Comparison of ENCODE assay signal across 8 cellular contexts in genomic region chr1:204941415-204942338, GRCh38.
DNase-seq lines count a peak whose midpoint lies in the region; ATAC-seq and TF ChIP-seq lines count a peak whose summit lies in the region.

No MANE protein-coding gene starts in this region.

- H3K79me2 ChIP-seq in parathyroid adenoma: no peaks in the 10 kb centered on the region

- H3K36me3 ChIP-seq in NT2/D1 (ENCODE audit: insufficient read depth, insufficient read length, low read length) (no peaks in the 10 kb centered on the region), parathyroid adenoma (ENCODE audit: control insufficient read depth, insufficient read depth, low read length) (no peaks in the 10 kb centered on the region)

- peaks cover 3% of the 10 kb centered on the region for H3K9me3 Mint-ChIP-seq in glutamatergic neuron (ENCODE audit: unreplicated experiment)

- H3K27ac ChIP-seq in parathyroid adenoma: no peak overlapping the region

- ATAC-seq in HG03521 (IDR thresholded peaks at IDR 0.05; ENCODE audit: unreplicated experiment) (no peak), GM21367 (IDR thresholded peaks at IDR 0.05; ENCODE audit: unreplicated experiment) (no peak)

- H3K27me3 ChIP-seq in NT2/D1 (ENCODE audit: insufficient read depth, insufficient read length) (no peaks in the 10 kb centered on the region), parathyroid adenoma (ENCODE audit: control insufficient read depth, insufficient read depth, low read length) (no peaks in the 10 kb centered on the region)

- peak; percentile 86 for DNase-seq in D341Med (ENCODE audit: low spot score)
- DNase-seq in HT1080 (ENCODE audit: low read depth): peak; percentile 45
- DNase-seq in NT2/D1 (ENCODE audit: low read depth, low spot score): peak; percentile 69
- DNase-seq in activated naive CD4-positive, alpha-beta T cell treated with Interleukin-2 at 50 U/mL for 16 hours: peak; percentile 33
- peak; percentile 89 for DNase-seq in glutamatergic neuron

- H3K4me2 ChIP-seq in parathyroid adenoma (ENCODE audit: low read length): no peak overlapping the region

- peaks cover 4% of the 10 kb centered on the region for H3K27me3 Mint-ChIP-seq in glutamatergic neuron (ENCODE audit: unreplicated experiment)

- H3K9me3 ChIP-seq in NT2/D1 (ENCODE audit: insufficient read depth, low read length) (no peaks in the 10 kb centered on the region), parathyroid adenoma (ENCODE audit: control insufficient read depth, low read length) (no peaks in the 10 kb centered on the region)

- H3K4me1 ChIP-seq in NT2/D1 (ENCODE audit: insufficient read depth, insufficient read length): no peaks in the 10 kb centered on the region
- no peaks in the 10 kb centered on the region for H3K4me1 ChIP-seq in parathyroid adenoma

- no peak overlapping the region for H3K4me3 Mint-ChIP-seq in glutamatergic neuron (ENCODE audit: unreplicated experiment)

- H3K9ac ChIP-seq in NT2/D1 (ENCODE audit: insufficient read length, low read depth) (no peak overlapping the region), parathyroid adenoma (no peak overlapping the region)

- H3K4me3 ChIP-seq in NT2/D1 (ENCODE audit: insufficient read length, low read depth): no peak overlapping the region
- no peak overlapping the region for H3K4me3 ChIP-seq in parathyroid adenoma (ENCODE audit: low read depth, low read length)

- no peak overlapping the region for H2AFZ ChIP-seq in parathyroid adenoma

- H3K27ac Mint-ChIP-seq in glutamatergic neuron (ENCODE audit: unreplicated experiment): no peak overlapping the region

- TF ChIP-seq CTCF in glutamatergic neuron (IDR thresholded peaks at IDR 0.05; ENCODE audit: partially characterized antibody, unreplicated experiment) (peak; percentile 96), parathyroid adenoma (IDR thresholded peaks at IDR 0.05) (peak; percentile 78)

- peaks cover 17% of the 10 kb centered on the region for H3K4me1 Mint-ChIP-seq in glutamatergic neuron (ENCODE audit: low read depth, unreplicated experiment)

- H3K36me3 Mint-ChIP-seq in glutamatergic neuron (ENCODE audit: unreplicated experiment): peaks cover 9% of the 10 kb centered on the region

Comparison
In these comparisons a context has a peak if more than half of its experiments do, and no peak if none do; other contexts are left out.
1. DNase-seq: peak in every context shown above with its lines; median percentile 89 in glutamatergic neuron; 86 in D341Med; 69 in NT2/D1; 45 in HT1080; 33 in activated naive CD4-positive, alpha-beta T cell treated with Interleukin-2 at 50 U/mL for 16 hours.